In genomic region chr11:33128739-33129138, GRCh38 we compare ENCODE assay signal across 19 cellular contexts.
"Had no signal": no experiment of that assay in that cellular context is flagged by ENCODE, and none has a peak within 500 bp of the region (broad histone marks: within the 10 kb centered on the region; RNA-seq: fewer than 3 reads in every experiment).

No MANE protein-coding gene starts in this region.

- H3K4me1 ChIP-seq: colonic mucosa, gastroesophageal sphincter, psoas muscle had no signal

- H3K4me3 Mint-ChIP-seq: activated T-cell treated with anti-CD3 and anti-CD28 coated beads, Interleukin-2, amount 50 U/mL, for 72 hours; natural killer cell treated with Interleukin-12 subunit alpha and Interleukin-12 subunit beta and Interleukin-15 and Interleukin-18, amount 100 ng/mL, for 72 hours; T-helper 1 cell treated with Interleukin-12 subunit alpha and Interleukin-12 subunit beta and Interleukin-4 antibody, amounts not matched to agents 30 μg/mL and 1 μg/mL, for 36 hours had no signal

- H3K4me3 ChIP-seq: colonic mucosa, gastroesophageal sphincter, psoas muscle, transverse colon had no signal

- H3K9me3 Mint-ChIP-seq: activated T-cell treated with anti-CD3 and anti-CD28 coated beads, Interleukin-2, amount 50 U/mL, for 72 hours; natural killer cell treated with Interleukin-12 subunit alpha and Interleukin-12 subunit beta and Interleukin-15 and Interleukin-18, amount 100 ng/mL, for 72 hours; T-helper 1 cell treated with Interleukin-12 subunit alpha and Interleukin-12 subunit beta and Interleukin-4 antibody, amounts not matched to agents 30 μg/mL and 1 μg/mL, for 36 hours had no signal

- ATAC-seq: activated T-cell treated with anti-CD3 and anti-CD28 coated beads, Interleukin-2, amount 50 U/mL, for 72 hours; gastroesophageal sphincter; natural killer cell treated with Interleukin-12 subunit alpha and Interleukin-12 subunit beta and Interleukin-15 and Interleukin-18, amount 100 ng/mL, for 72 hours; psoas muscle; sciatic nerve had no signal

- H3K9me3 ChIP-seq: colonic mucosa, gastroesophageal sphincter, psoas muscle, transverse colon had no signal

- H3K27ac Mint-ChIP-seq: T-helper 1 cell treated with Interleukin-12 subunit alpha and Interleukin-12 subunit beta and Interleukin-4 antibody, amounts not matched to agents 30 μg/mL and 1 μg/mL, for 36 hours had no signal

- H3K27me3 Mint-ChIP-seq: natural killer cell treated with Interleukin-12 subunit alpha and Interleukin-12 subunit beta and Interleukin-15 and Interleukin-18, amount 100 ng/mL, for 72 hours had no signal

- H3K36me3 ChIP-seq: colonic mucosa had no signal

- H3K27ac ChIP-seq: colonic mucosa, gastroesophageal sphincter, psoas muscle, transverse colon had no signal

- FAIRE-seq: endothelial cell of umbilical vein, TTC549 had no signal

- H3K27me3 ChIP-seq: colonic mucosa, gastroesophageal sphincter, transverse colon had no signal

- H3K36me3 Mint-ChIP-seq: natural killer cell treated with Interleukin-12 subunit alpha and Interleukin-12 subunit beta and Interleukin-15 and Interleukin-18, amount 100 ng/mL, for 72 hours had no signal

- DNase-seq: activated CD4-positive, alpha-beta T cell treated with anti-CD3 and anti-CD28 coated beads, Interleukin-2, amount 50 U/mL, for 4 hours; activated gamma-delta T cell treated with Interleukin-2 at 50 U/mL for 16 hours; activated T-cell treated with anti-CD3 and anti-CD28 coated beads, Interleukin-2, amount 50 U/mL, for 72 hours; caudate nucleus; colonic mucosa; effector CD4-positive, alpha-beta T cell; hippocampal formation; occipital lobe; psoas muscle; stimulated activated CD4-positive, alpha-beta T cell treated with anti-CD3 and anti-CD28 coated beads, Interleukin-2, amount 100 ng/mL, for 24 hours; stimulated activated naive CD4-positive, alpha-beta T cell; substantia nigra; transverse colon had no signal
